ENCODE assay signal across 8 cellular contexts in genomic region chr12:10614056-10614370, GRCh38. TPM values are rescaled to one million over a fixed set of nuclear protein-coding genes. Genes with fewer than 3 reads are reported as not detected.
A peak's percentile ranks its signal among the peaks of the same experiment; 100 is the strongest.
DNase-seq lines count a peak whose midpoint lies in the region; ATAC-seq and TF ChIP-seq lines count a peak whose summit lies in the region.

No MANE protein-coding gene starts in this region.

- no peak for ATAC-seq in activated CD4-positive, alpha-beta T cell treated with anti-CD3 and anti-CD28 coated beads for 36 hours
- no peak for ATAC-seq in WTC11
- ATAC-seq in GM19328 (IDR thresholded peaks at IDR 0.05; ENCODE audit: unreplicated experiment), result no peak

- H3K4me1 Mint-ChIP-seq in activated CD4-positive, alpha-beta T cell treated with anti-CD3 and anti-CD28 coated beads for 36 hours, result peaks cover 25% of the 10 kb centered on the region
- H3K4me1 Mint-ChIP-seq in WTC11, result peaks cover 16% of the 10 kb centered on the region

- H3K4me3 ChIP-seq in iPS-18c (ENCODE audit: insufficient read depth, low read depth, low read length), result peak overlapping the region; percentile 74
- H3K4me3 ChIP-seq in testis, result peak overlapping the region; percentile 71 to 78

- no peak for TF ChIP-seq POLR2A in testis (IDR thresholded peaks at IDR 0.05)

- no peaks in the 10 kb centered on the region for H3K36me3 ChIP-seq in testis (ENCODE audit: low read depth, missing control alignments)

- H3K9me3 ChIP-seq in iPS-18c (ENCODE audit: control insufficient read depth, insufficient read depth, low read length) (no peaks in the 10 kb centered on the region), testis (no peaks in the 10 kb centered on the region)

- peak overlapping the region; percentile 80 to 83 for H3K27ac ChIP-seq in testis

- H3K4me1 ChIP-seq in testis, result peaks cover 7% of the 10 kb centered on the region

- WGBS in testis, 2 donors, result 21 to 25% methylated on average over 4 of the region's 4 CpGs

- peak overlapping the region; percentile 99 for H3K4me3 Mint-ChIP-seq in activated CD4-positive, alpha-beta T cell treated with anti-CD3 and anti-CD28 coated beads for 36 hours
- H3K4me3 Mint-ChIP-seq in WTC11, result peak overlapping the region; percentile 100

- DNase-seq in activated CD4-positive, alpha-beta T cell treated with anti-CD3 and anti-CD28 coated beads for 36 hours, result no peak
- no peak for DNase-seq in activated CD4-positive, alpha-beta T cell treated with anti-CD3 and anti-CD28 coated beads for 4 hours
- DNase-seq in WTC11 (ENCODE audit: low spot score), result no peak
- DNase-seq in testis, result no peak
- DNase-seq in stimulated activated CD4-positive, alpha-beta T cell treated with anti-CD3 and anti-CD28 coated beads, Interleukin-4, amount 100 ng/mL, for 4 hours, result no peak
- DNase-seq in pons (ENCODE audit: low spot score), result no peak

- TF ChIP-seq CTCF in WTC11 (IDR thresholded peaks at IDR 0.05) (no peak), testis (IDR thresholded peaks at IDR 0.05) (no peak)

- intact Hi-C loops in activated CD4-positive, alpha-beta T cell treated with anti-CD3 and anti-CD28 coated beads for 36 hours (cut with DNase I, micrococcal nuclease), result loop anchor here (5.0 kb wide), 3 partner anchors 558 to 1033 kb away; partner anchors contain the start of genes CLEC2B (in 1 of the 2), ETV6 (in 1 of the 2) and SMIM10L1 (in 1 of the 2)
- intact Hi-C loops in testis (cut with DNase I; ENCODE audit: low total_unique reads), result loop anchor here (10.0 kb wide), 1 partner anchor 111 kb away; the partner anchor contains the start of gene YBX3

- H3K27me3 Mint-ChIP-seq in activated CD4-positive, alpha-beta T cell treated with anti-CD3 and anti-CD28 coated beads for 36 hours, result peaks cover 8% of the 10 kb centered on the region
- H3K27me3 Mint-ChIP-seq in WTC11 (ENCODE audit: low read depth), result no peaks in the 10 kb centered on the region; the same call in 1 of the 2 replicates

- CTCF ChIA-PET in activated CD4-positive, alpha-beta T cell treated with anti-CD3 and anti-CD28 coated beads for 36 hours (lab: Charles Lee), result interaction anchor here (0.6 to 0.7 kb wide), 2 partner anchors 11 to 235 kb away, joined by 3 read pairs; partner anchors contain the start of gene PRR4
- CTCF ChIA-PET in WTC11 (lab: Charles Lee), result no interaction called here

- H3K9me3 Mint-ChIP-seq in activated CD4-positive, alpha-beta T cell treated with anti-CD3 and anti-CD28 coated beads for 36 hours (ENCODE audit: low read depth), result no peaks in the 10 kb centered on the region
- no peaks in the 10 kb centered on the region; the same call in 1 of the 2 replicates for H3K9me3 Mint-ChIP-seq in WTC11

- H3K27me3 ChIP-seq in testis, result no peaks in the 10 kb centered on the region

- POLR2A ChIA-PET in activated CD4-positive, alpha-beta T cell treated with anti-CD3 and anti-CD28 coated beads for 36 hours (lab: Charles Lee), result no interaction called here
- POLR2A ChIA-PET in WTC11 (lab: Charles Lee), result no interaction called here

- H3K27ac Mint-ChIP-seq in activated CD4-positive, alpha-beta T cell treated with anti-CD3 and anti-CD28 coated beads for 36 hours, result peak overlapping the region; percentile 100
- H3K27ac Mint-ChIP-seq in WTC11, result peak overlapping the region; percentile 100

- peaks cover 29% of the 10 kb centered on the region for H3K36me3 Mint-ChIP-seq in activated CD4-positive, alpha-beta T cell treated with anti-CD3 and anti-CD28 coated beads for 36 hours (ENCODE audit: low read depth)
- peaks cover 34% of the 10 kb centered on the region for H3K36me3 Mint-ChIP-seq in WTC11

TF ChIP-seq in WTC11, 78 proteins besides CTCF, POLR2A, EP300 and RAD21 (continues in another document):
- TF ChIP-seq CBFB (CRISPR knock-in tag; IDR thresholded peaks at IDR 0.05; ENCODE audit: low read depth) (no peak), ZNF671 (CRISPR knock-in tag; IDR thresholded peaks at IDR 0.05) (no peak), ATF1 (CRISPR knock-in tag; IDR thresholded peaks at IDR 0.05) (no peak), ZBTB21 (CRISPR knock-in tag; IDR thresholded peaks at IDR 0.05; ENCODE audit: borderline replicate concordance) (no peak), ELF4 (CRISPR knock-in tag; IDR thresholded peaks at IDR 0.05; ENCODE audit: low read depth) (no peak), NR2C2 (CRISPR knock-in tag; IDR thresholded peaks at IDR 0.05) (no peak), JUN (CRISPR knock-in tag; IDR thresholded peaks at IDR 0.05) (no peak), PRDM15 (CRISPR knock-in tag; IDR thresholded peaks at IDR 0.05) (no peak), FOXK1 (CRISPR knock-in tag; IDR thresholded peaks at IDR 0.05) (no peak)
- TF ChIP-seq, protein P1, sequence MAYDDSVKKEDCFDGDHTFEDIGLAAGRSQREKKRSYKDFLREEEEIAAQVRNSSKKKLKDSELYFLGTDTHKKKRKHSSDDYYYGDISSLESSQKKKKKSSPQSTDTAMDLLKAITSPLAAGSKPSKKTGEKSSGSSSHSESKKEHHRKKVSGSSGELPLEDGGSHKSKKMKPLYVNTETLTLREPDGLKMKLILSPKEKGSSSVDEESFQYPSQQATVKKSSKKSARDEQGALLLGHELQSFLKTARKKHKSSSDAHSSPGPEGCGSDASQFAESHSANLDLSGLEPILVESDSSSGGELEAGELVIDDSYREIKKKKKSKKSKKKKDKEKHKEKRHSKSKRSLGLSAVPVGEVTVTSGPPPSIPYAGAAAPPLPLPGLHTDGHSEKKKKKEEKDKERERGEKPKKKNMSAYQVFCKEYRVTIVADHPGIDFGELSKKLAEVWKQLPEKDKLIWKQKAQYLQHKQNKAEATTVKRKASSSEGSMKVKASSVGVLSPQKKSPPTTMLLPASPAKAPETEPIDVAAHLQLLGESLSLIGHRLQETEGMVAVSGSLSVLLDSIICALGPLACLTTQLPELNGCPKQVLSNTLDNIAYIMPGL (CRISPR knock-in tag; IDR thresholded peaks at IDR 0.05), result no peak
- TF ChIP-seq, protein P2, sequence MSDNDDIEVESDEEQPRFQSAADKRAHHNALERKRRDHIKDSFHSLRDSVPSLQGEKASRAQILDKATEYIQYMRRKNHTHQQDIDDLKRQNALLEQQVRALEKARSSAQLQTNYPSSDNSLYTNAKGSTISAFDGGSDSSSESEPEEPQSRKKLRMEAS (CRISPR knock-in tag; IDR thresholded peaks at IDR 0.05), result no peak
- TF ChIP-seq, protein P3, sequence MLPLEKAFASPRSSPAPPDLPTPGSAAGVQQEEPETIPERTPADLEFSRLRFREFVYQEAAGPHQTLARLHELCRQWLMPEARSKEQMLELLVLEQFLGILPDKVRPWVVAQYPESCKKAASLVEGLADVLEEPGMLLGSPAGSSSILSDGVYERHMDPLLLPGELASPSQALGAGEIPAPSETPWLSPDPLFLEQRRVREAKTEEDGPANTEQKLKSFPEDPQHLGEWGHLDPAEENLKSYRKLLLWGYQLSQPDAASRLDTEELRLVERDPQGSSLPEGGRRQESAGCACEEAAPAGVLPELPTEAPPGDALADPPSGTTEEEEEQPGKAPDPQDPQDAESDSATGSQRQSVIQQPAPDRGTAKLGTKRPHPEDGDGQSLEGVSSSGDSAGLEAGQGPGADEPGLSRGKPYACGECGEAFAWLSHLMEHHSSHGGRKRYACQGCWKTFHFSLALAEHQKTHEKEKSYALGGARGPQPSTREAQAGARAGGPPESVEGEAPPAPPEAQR (CRISPR knock-in tag; IDR thresholded peaks at IDR 0.05), result no peak
- TF ChIP-seq, protein P4, sequence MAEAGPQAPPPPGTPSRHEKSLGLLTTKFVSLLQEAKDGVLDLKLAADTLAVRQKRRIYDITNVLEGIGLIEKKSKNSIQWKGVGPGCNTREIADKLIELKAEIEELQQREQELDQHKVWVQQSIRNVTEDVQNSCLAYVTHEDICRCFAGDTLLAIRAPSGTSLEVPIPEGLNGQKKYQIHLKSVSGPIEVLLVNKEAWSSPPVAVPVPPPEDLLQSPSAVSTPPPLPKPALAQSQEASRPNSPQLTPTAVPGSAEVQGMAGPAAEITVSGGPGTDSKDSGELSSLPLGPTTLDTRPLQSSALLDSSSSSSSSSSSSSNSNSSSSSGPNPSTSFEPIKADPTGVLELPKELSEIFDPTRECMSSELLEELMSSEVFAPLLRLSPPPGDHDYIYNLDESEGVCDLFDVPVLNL (CRISPR knock-in tag; IDR thresholded peaks at IDR 0.05; ENCODE audit: borderline replicate concordance, low read depth), result no peak

RNA-seq across cellular contexts. Expression of gene MAGOHB, which starts 0.6 kb away (rescaled TPM):
- 10 to 100 TPM; 66.3 to 89.3 TPM for total RNA-seq in activated CD4-positive, alpha-beta T cell treated with anti-CD3 and anti-CD28 coated beads for 36 hours
- total RNA-seq in WTC11 (2021) (36.1 to 37.0 TPM (median 36.8 TPM) in 3 replicates), testis (10 to 100 TPM; 16.1 to 16.7 TPM)
- polyA plus RNA-seq in testis (ENCODE audit: insufficient read depth, low read depth, low replicate concordance), result 20.5 TPM

RNA-seq across cellular contexts. Expression of gene STYK1, which starts 59.8 kb away (rescaled TPM):
- total RNA-seq in activated CD4-positive, alpha-beta T cell treated with anti-CD3 and anti-CD28 coated beads for 36 hours, result not detected
- 1.6 to 1.9 TPM (median 1.6 TPM) in 3 replicates for total RNA-seq in WTC11 (2021)
- under 1 TPM; 0.24 to 0.50 TPM for total RNA-seq in testis
- 0.26 TPM for polyA plus RNA-seq in testis (ENCODE audit: insufficient read depth, low read depth, low replicate concordance)
